In genomic region chr3:170259853-170260386, GRCh38 we compare ENCODE assay signal across 17 cellular contexts.
"Had no signal": no experiment of that assay in that cellular context is flagged by ENCODE, and none has a peak within 500 bp of the region (broad histone marks: within the 10 kb centered on the region; RNA-seq: fewer than 3 reads in every experiment).

No MANE protein-coding gene starts in this region.

- H3K4me3 ChIP-seq: breast epithelium, dorsolateral prefrontal cortex, lower lobe of right lung, right atrium auricular region, SJCRH30, thyroid gland had no signal

- H3K9me3 ChIP-seq: breast epithelium, lower lobe of right lung, right atrium auricular region, thyroid gland had no signal

- H3K27me3 Mint-ChIP-seq: activated CD4-positive, alpha-beta memory T cell treated with anti-CD3 and anti-CD28 coated beads for 36 hours; activated naive CD8-positive, alpha-beta T cell treated with anti-CD3 and anti-CD28 coated beads, Interleukin-2, amount 10 ng/mL, durations not matched to agents 7 days and 5 days had no signal

- H3K27me3 ChIP-seq: breast epithelium, dorsolateral prefrontal cortex, right atrium auricular region, SJCRH30, thyroid gland had no signal

- H3K4me3 Mint-ChIP-seq: activated CD4-positive, alpha-beta memory T cell treated with anti-CD3 and anti-CD28 coated beads for 36 hours; activated naive CD8-positive, alpha-beta T cell treated with anti-CD3 and anti-CD28 coated beads, Interleukin-2, amount 10 ng/mL, durations not matched to agents 7 days and 5 days; endodermal cell; nephron had no signal

- H3K27ac ChIP-seq: breast epithelium, dorsolateral prefrontal cortex, lower lobe of right lung, right atrium auricular region, SJCRH30, thyroid gland had no signal

- H3K4me1 Mint-ChIP-seq: endodermal cell, nephron had no signal

- DNase-seq: activated CD4-positive, alpha-beta memory T cell treated with anti-CD3 and anti-CD28 coated beads for 36 hours; activated effector memory CD4-positive, alpha-beta T cell treated with Interleukin-2 at 50 U/mL for 16 hours; activated naive CD8-positive, alpha-beta T cell treated with anti-CD3 and anti-CD28 coated beads, Interleukin-2, amount 10 ng/mL, durations not matched to agents 7 days and 5 days; aorta; dorsolateral prefrontal cortex; endodermal cell; left colon; lower lobe of right lung; nucleus accumbens; posterior cingulate gyrus; SJCRH30; small intestine; T-helper 2 cell; thyroid gland had no signal

- H3K27ac Mint-ChIP-seq: activated CD4-positive, alpha-beta memory T cell treated with anti-CD3 and anti-CD28 coated beads for 36 hours; activated naive CD8-positive, alpha-beta T cell treated with anti-CD3 and anti-CD28 coated beads, Interleukin-2, amount 10 ng/mL, durations not matched to agents 7 days and 5 days; endodermal cell; nephron had no signal

- H3K4me1 ChIP-seq: breast epithelium, lower lobe of right lung, right atrium auricular region, SJCRH30 had no signal

- ATAC-seq: left colon, lower lobe of right lung had no signal

- H3K36me3 ChIP-seq: breast epithelium, SJCRH30 had no signal
